Comparison of ENCODE assay signal across 8 cellular contexts in the genomic region with DNA sequence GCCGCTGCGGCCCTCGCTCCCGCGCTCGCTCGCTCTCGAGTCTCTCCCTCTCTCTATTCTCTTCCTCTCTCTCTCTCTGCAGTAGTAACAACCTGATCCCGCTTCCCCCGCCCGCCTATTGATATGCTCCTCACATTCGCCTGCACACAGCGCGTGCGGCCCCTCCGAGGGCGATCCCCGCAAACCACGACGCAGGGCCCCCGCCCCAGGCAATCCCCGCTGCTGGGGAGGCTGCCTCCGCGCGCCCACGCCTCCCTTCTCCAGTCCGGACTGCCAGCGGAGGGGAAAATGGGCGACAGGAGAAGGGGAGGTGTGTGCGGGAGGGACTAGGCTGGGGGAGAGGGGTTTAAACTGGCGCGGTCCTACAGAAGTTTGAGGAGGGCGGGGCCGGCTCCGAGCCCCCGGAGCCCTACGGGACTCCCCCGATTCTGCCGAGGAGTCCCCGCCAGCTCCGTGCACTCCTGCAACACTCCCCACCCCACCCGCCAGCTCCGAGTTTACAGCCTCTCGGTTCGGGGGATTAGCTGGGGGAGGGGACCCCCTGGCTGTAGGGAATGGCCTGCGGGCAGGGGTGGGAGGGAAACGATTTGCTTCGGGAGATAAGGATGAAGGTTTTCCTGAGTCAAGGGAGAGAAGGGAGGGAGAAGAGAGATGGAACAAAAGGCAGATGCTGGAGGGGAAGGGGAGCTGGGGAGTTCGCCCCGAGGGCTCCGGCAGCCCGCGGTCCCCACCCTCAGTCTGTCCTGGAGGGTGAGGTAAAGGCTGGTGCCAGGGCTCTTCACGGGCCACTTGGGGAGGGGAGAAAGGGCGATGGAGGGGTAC.
A peak's percentile ranks its signal among the peaks of the same experiment; 100 is the strongest.
DNase-seq lines count a peak whose midpoint lies in the region; ATAC-seq and TF ChIP-seq lines count a peak whose summit lies in the region.

No MANE protein-coding gene starts in this region.

- H3K4me1 ChIP-seq in HUES48 (ENCODE audit: control insufficient read depth, insufficient read depth, low read length): peaks cover 26% of the 10 kb centered on the region

- H3K36me3 Mint-ChIP-seq in naive thymus-derived CD8-positive, alpha-beta T cell: peaks cover 0 to 2% (median 0%) of the 10 kb centered on the region in 3 donors

- peaks cover 7 to 36% (median 29%) of the 10 kb centered on the region in 4 donors for H3K4me1 Mint-ChIP-seq in naive thymus-derived CD8-positive, alpha-beta T cell

- H3K36me3 ChIP-seq in HUES48 (ENCODE audit: control insufficient read depth, insufficient read depth, low read length): no peaks in the 10 kb centered on the region

- H3K4me3 Mint-ChIP-seq in naive thymus-derived CD8-positive, alpha-beta T cell: peak overlapping the region; percentile 61 to 87 (median 76)

- H3K4me3 ChIP-seq in AG04449 (ENCODE audit: low read depth, low read length) (0 out of 2 replicates have a peak overlapping the region, but pooled peaks have one; percentile 6), HUES48 (ENCODE audit: low read depth, low read length) (peak overlapping the region; percentile 72)

- H3K27ac ChIP-seq in HUES48 (ENCODE audit: low read depth, low read length): no peak overlapping the region

- H3K9ac ChIP-seq in HUES48 (ENCODE audit: low read depth, low read length): no peak overlapping the region

- peaks cover 0 to 2% (median 0%) of the 10 kb centered on the region in 9 donors for H3K9me3 Mint-ChIP-seq in naive thymus-derived CD8-positive, alpha-beta T cell

- H3K27me3 Mint-ChIP-seq in naive thymus-derived CD8-positive, alpha-beta T cell: peaks cover 42 to 91% (median 57%) of the 10 kb centered on the region in 5 donors

- no peak overlapping the region for H3K27ac Mint-ChIP-seq in naive thymus-derived CD8-positive, alpha-beta T cell

- no peaks in the 10 kb centered on the region for H3K9me3 ChIP-seq in HUES48 (ENCODE audit: control insufficient read depth, insufficient read depth, low read length)

- peaks cover 57% of the 10 kb centered on the region for H3K27me3 ChIP-seq in HUES48 (ENCODE audit: control insufficient read depth, insufficient read depth, low read length)

- CTCF ChIA-PET in AG04449 (lab: Yijun Ruan, JAX): no interaction called here

- no peak for DNase-seq in AG04449 (ENCODE audit: low read depth, low spot score)
- peak; percentile 33 for DNase-seq in cerebellar cortex (ENCODE audit: low spot score)
- peak in 2 of 10 donors; percentile 25 to 35 for DNase-seq in naive thymus-derived CD8-positive, alpha-beta T cell
- no peak for DNase-seq in dermis blood vessel endothelial cell
- DNase-seq in SKM-1 (lab: John Stamatoyannopoulos, UW; ENCODE audit: unreplicated experiment): no peak
- no peak for DNase-seq in medulla oblongata (ENCODE audit: extremely low spot score)

- POLR2A ChIA-PET in AG04449 (lab: Yijun Ruan, JAX): no interaction called here
- POLR2A ChIA-PET in naive thymus-derived CD8-positive, alpha-beta T cell (lab: Charles Lee): interaction anchor here (1.2 kb wide), 1 partner anchor 12 kb away, joined by 3 read pairs; no protein-coding TSS in a partner anchor

- peak; percentile 67 to 73 for ATAC-seq in naive thymus-derived CD8-positive, alpha-beta T cell
- no peak for ATAC-seq in HG03025 (IDR thresholded peaks at IDR 0.05; ENCODE audit: low FRiP score, unreplicated experiment)

- TF ChIP-seq CTCF in AG04449 (IDR thresholded peaks at IDR 0.05; ENCODE audit: insufficient read depth, low read length, missing control alignments): no peak
